7 cellular contexts compared by ENCODE assay signal in the genomic region with DNA sequence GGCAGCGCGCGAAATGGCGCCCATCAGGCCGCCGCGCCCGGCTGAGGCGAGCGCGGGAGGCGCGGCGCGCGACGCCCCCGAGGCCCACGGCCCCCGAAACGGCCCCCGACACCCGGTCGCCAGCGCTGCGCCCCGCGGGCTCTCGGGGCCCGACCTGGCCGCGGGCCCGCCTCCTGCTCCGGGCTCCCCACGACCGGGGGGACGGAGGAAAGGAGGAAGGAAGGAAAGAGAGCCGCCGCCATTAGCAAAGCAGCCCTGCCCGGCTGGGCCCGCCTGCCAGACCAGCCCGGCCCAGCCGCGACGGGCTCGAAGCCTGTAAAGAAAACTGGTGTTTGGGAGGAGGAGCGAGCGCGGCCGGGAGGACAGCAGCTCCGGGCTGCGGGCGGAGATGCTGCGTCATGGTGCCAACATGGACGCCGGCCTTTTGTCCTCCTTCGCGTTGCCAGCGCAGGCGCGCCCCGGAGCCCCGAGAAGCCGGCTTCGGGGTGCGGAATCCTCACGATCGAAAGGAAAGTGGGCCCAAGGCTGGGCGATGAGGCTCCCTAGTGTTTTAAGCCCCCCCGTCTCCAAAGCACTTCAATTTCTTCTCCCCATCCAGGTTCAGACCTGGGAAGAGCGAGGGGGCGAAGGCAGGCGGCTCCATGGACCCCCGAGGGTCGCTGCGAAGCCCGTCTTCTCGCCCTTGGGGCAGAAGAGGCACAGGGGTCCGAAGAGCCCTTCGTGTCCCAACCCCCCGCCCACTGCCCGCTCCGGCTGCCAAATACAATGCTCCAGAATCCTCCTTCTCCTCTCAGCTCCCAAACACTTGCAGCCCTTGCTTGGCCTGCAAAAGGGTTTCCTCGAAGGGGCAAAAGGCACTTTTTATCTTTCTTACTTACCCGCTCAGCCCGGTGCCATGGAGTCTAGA. TPM values are rescaled to one million over a fixed set of nuclear protein-coding genes. Genes with fewer than 3 reads are reported as not detected.
DNase-seq lines count a peak whose midpoint lies in the region; ATAC-seq and TF ChIP-seq lines count a peak whose summit lies in the region.

No MANE protein-coding gene starts in this region.

- H3K4me3 Mint-ChIP-seq in WTC11: peak overlapping the region; percentile 79
- peak overlapping the region; percentile 99 for H3K4me3 Mint-ChIP-seq in central memory CD8-positive, alpha-beta T cell

- H3K4me1 Mint-ChIP-seq in WTC11: peaks cover 41% of the 10 kb centered on the region
- H3K4me1 Mint-ChIP-seq in central memory CD8-positive, alpha-beta T cell: peaks cover 43% of the 10 kb centered on the region

- peak overlapping the region; percentile 100 for H3K27ac Mint-ChIP-seq in WTC11
- H3K27ac Mint-ChIP-seq in central memory CD8-positive, alpha-beta T cell (ENCODE audit: low read depth): peak overlapping the region; percentile 100

- CTCF ChIA-PET in WTC11 (lab: Charles Lee): interaction anchor here (0.9 to 12.5 kb wide), 4 partner anchors 6 to 118 kb away, joined by 3 to 532 read pairs (median 6); a partner anchor contains a TSS

- ATAC-seq in WTC11: no peak
- peak; percentile 20 for ATAC-seq in central memory CD8-positive, alpha-beta T cell (replicated peaks; ENCODE audit: extremely low read depth, poor library complexity, severe bottlenecking)

- peak overlapping the region; percentile 58 to 91 (median 69) for H3K4me3 ChIP-seq in skin epidermis

- TF ChIP-seq CTCF in WTC11 (IDR thresholded peaks at IDR 0.05) (no peak), GM13976 (IDR thresholded peaks at IDR 0.05; ENCODE audit: borderline replicate concordance, control extremely low read depth, extremely low read depth, insufficient read depth, missing control alignments) (no peak)

- no peaks in the 10 kb centered on the region for H3K9me3 Mint-ChIP-seq in WTC11
- H3K9me3 Mint-ChIP-seq in central memory CD8-positive, alpha-beta T cell: no peaks in the 10 kb centered on the region

- DNase-seq in NAMALWA (ENCODE audit: low spot score): peak; percentile 69
- DNase-seq in WTC11 (ENCODE audit: low spot score): peak; percentile 73
- DNase-seq in central memory CD8-positive, alpha-beta T cell (ENCODE audit: low spot score in 2 of 2): peak in 1 of 2 donors; percentile 60
- peak; percentile 92 for DNase-seq in islet precursor cell
- DNase-seq in GM13976 (ENCODE audit: low spot score): no peak

- H3K27me3 Mint-ChIP-seq in WTC11 (ENCODE audit: low read depth): no peaks in the 10 kb centered on the region
- no peaks in the 10 kb centered on the region for H3K27me3 Mint-ChIP-seq in central memory CD8-positive, alpha-beta T cell

- peak overlapping the region; percentile 99 to 100 (median 100) for H3K27ac ChIP-seq in skin epidermis

- POLR2A ChIA-PET in WTC11 (lab: Charles Lee): interaction anchor here (0.6 to 11.7 kb wide), 7 partner anchors 7 to 224 kb away, joined by 3 to 161 read pairs (median 5); a partner anchor contains a TSS

- TF ChIP-seq POLR2A in GM15510 (IDR thresholded peaks at IDR 0.05; ENCODE audit: borderline replicate concordance, extremely low read depth, insufficient read length): peak; percentile 47

- H3K36me3 Mint-ChIP-seq in WTC11: peaks cover 11% of the 10 kb centered on the region
- peaks cover 64% of the 10 kb centered on the region for H3K36me3 Mint-ChIP-seq in central memory CD8-positive, alpha-beta T cell (ENCODE audit: insufficient read depth)

- in situ Hi-C loops in GM13976 (cut with MboI; ENCODE audit: low sequenced_read_pairs, unreplicated experiment): no loop called here

TF ChIP-seq in WTC11, 78 proteins besides CTCF, POLR2A, EP300 and RAD21 (continues in another document):
- no peak for TF ChIP-seq ZNF138 (CRISPR knock-in tag; conservative IDR thresholded peaks at IDR 0.05)
- 0 out of 2 replicates have a peak, but pooled peaks have one; percentile 42 for TF ChIP-seq MYBL2 (CRISPR knock-in tag; IDR thresholded peaks at IDR 0.05)
- TF ChIP-seq, protein P1, sequence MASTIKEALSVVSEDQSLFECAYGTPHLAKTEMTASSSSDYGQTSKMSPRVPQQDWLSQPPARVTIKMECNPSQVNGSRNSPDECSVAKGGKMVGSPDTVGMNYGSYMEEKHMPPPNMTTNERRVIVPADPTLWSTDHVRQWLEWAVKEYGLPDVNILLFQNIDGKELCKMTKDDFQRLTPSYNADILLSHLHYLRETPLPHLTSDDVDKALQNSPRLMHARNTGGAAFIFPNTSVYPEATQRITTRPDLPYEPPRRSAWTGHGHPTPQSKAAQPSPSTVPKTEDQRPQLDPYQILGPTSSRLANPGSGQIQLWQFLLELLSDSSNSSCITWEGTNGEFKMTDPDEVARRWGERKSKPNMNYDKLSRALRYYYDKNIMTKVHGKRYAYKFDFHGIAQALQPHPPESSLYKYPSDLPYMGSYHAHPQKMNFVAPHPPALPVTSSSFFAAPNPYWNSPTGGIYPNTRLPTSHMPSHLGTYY (CRISPR knock-in tag; IDR thresholded peaks at IDR 0.05): 0 out of 2 replicates have a peak, but pooled peaks have one; percentile 14
- no peak for TF ChIP-seq ZNF396 (CRISPR knock-in tag; IDR thresholded peaks at IDR 0.05; ENCODE audit: borderline replicate concordance)
- TF ChIP-seq ZNF671 (CRISPR knock-in tag; IDR thresholded peaks at IDR 0.05): peak; percentile 51; the same call in 1 of the 2 replicates
- no peak for TF ChIP-seq NFYB (CRISPR knock-in tag; conservative IDR thresholded peaks at IDR 0.05; ENCODE audit: low read depth)
- no peak for TF ChIP-seq JUN (CRISPR knock-in tag; IDR thresholded peaks at IDR 0.05)
- TF ChIP-seq, protein P2, sequence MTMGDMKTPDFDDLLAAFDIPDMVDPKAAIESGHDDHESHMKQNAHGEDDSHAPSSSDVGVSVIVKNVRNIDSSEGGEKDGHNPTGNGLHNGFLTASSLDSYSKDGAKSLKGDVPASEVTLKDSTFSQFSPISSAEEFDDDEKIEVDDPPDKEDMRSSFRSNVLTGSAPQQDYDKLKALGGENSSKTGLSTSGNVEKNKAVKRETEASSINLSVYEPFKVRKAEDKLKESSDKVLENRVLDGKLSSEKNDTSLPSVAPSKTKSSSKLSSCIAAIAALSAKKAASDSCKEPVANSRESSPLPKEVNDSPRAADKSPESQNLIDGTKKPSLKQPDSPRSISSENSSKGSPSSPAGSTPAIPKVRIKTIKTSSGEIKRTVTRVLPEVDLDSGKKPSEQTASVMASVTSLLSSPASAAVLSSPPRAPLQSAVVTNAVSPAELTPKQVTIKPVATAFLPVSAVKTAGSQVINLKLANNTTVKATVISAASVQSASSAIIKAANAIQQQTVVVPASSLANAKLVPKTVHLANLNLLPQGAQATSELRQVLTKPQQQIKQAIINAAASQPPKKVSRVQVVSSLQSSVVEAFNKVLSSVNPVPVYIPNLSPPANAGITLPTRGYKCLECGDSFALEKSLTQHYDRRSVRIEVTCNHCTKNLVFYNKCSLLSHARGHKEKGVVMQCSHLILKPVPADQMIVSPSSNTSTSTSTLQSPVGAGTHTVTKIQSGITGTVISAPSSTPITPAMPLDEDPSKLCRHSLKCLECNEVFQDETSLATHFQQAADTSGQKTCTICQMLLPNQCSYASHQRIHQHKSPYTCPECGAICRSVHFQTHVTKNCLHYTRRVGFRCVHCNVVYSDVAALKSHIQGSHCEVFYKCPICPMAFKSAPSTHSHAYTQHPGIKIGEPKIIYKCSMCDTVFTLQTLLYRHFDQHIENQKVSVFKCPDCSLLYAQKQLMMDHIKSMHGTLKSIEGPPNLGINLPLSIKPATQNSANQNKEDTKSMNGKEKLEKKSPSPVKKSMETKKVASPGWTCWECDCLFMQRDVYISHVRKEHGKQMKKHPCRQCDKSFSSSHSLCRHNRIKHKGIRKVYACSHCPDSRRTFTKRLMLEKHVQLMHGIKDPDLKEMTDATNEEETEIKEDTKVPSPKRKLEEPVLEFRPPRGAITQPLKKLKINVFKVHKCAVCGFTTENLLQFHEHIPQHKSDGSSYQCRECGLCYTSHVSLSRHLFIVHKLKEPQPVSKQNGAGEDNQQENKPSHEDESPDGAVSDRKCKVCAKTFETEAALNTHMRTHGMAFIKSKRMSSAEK (CRISPR knock-in tag; IDR thresholded peaks at IDR 0.05; ENCODE audit: borderline replicate concordance): no peak
- TF ChIP-seq, protein P3, sequence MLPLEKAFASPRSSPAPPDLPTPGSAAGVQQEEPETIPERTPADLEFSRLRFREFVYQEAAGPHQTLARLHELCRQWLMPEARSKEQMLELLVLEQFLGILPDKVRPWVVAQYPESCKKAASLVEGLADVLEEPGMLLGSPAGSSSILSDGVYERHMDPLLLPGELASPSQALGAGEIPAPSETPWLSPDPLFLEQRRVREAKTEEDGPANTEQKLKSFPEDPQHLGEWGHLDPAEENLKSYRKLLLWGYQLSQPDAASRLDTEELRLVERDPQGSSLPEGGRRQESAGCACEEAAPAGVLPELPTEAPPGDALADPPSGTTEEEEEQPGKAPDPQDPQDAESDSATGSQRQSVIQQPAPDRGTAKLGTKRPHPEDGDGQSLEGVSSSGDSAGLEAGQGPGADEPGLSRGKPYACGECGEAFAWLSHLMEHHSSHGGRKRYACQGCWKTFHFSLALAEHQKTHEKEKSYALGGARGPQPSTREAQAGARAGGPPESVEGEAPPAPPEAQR (CRISPR knock-in tag; IDR thresholded peaks at IDR 0.05): no peak
- no peak for TF ChIP-seq ELF4 (CRISPR knock-in tag; IDR thresholded peaks at IDR 0.05; ENCODE audit: low read depth)
- TF ChIP-seq, protein P4, sequence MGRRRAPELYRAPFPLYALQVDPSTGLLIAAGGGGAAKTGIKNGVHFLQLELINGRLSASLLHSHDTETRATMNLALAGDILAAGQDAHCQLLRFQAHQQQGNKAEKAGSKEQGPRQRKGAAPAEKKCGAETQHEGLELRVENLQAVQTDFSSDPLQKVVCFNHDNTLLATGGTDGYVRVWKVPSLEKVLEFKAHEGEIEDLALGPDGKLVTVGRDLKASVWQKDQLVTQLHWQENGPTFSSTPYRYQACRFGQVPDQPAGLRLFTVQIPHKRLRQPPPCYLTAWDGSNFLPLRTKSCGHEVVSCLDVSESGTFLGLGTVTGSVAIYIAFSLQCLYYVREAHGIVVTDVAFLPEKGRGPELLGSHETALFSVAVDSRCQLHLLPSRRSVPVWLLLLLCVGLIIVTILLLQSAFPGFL (CRISPR knock-in tag; IDR thresholded peaks at IDR 0.05; ENCODE audit: borderline replicate concordance): peak; percentile 20; the same call in 1 of the 2 replicates
- TF ChIP-seq ESRRA (CRISPR knock-in tag; IDR thresholded peaks at IDR 0.05; ENCODE audit: borderline replicate concordance): peak; percentile 17; the same call in 1 of the 2 replicates
- TF ChIP-seq, protein P5, sequence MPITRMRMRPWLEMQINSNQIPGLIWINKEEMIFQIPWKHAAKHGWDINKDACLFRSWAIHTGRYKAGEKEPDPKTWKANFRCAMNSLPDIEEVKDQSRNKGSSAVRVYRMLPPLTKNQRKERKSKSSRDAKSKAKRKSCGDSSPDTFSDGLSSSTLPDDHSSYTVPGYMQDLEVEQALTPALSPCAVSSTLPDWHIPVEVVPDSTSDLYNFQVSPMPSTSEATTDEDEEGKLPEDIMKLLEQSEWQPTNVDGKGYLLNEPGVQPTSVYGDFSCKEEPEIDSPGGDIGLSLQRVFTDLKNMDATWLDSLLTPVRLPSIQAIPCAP (CRISPR knock-in tag; IDR thresholded peaks at IDR 0.05): peak; percentile 45; the same call in 1 of the 2 replicates
- TF ChIP-seq NFE2L1 (CRISPR knock-in tag; IDR thresholded peaks at IDR 0.05): peak; percentile 97

RNA-seq across cellular contexts. Expression of a gene that starts 2.9 kb away (rescaled TPM):
- 18.0 to 19.5 TPM (median 18.4 TPM) in 3 replicates for total RNA-seq in WTC11 (2021)

RNA-seq across cellular contexts. Expression of a gene that starts 7.5 kb away (rescaled TPM):
- total RNA-seq in WTC11 (2021): 35.8 to 45.3 TPM (median 36.2 TPM) in 3 replicates

RNA-seq across cellular contexts. Expression of a gene that starts 57.7 kb away (rescaled TPM):
- total RNA-seq in WTC11 (2021): 0.39 to 0.48 TPM (median 0.44 TPM) in 3 replicates
